In genomic region chr17:2077040-2077439, GRCh38 we compare ENCODE assay signal across 1 cellular context.
TF ChIP-seq lines count a peak whose summit lies in the region.

No MANE protein-coding gene starts in this region.

TF ChIP-seq in GM12878, 131 proteins besides CTCF, POLR2A, EP300 and RAD21:
- TF ChIP-seq CEBPB (IDR thresholded peaks at IDR 0.05; ENCODE audit: borderline replicate concordance in 1 of 2, low read depth in 2 of 2, low read length in 2 of 2) (no peak), ZSCAN29 (IDR thresholded peaks at IDR 0.05) (no peak), SMARCA5 (IDR thresholded peaks at IDR 0.05) (no peak), NKRF (conservative IDR thresholded peaks at IDR 0.05) (no peak), KLF5 (IDR thresholded peaks at IDR 0.05; ENCODE audit: partially characterized antibody) (no peak), PML (IDR thresholded peaks at IDR 0.05; ENCODE audit: low read length) (no peak), MEF2B (IDR thresholded peaks at IDR 0.05; ENCODE audit: partially characterized antibody, poor library complexity, severe bottlenecking) (no peak), IRF3 (IDR thresholded peaks at IDR 0.05) (no peak), ELK1 (IDR thresholded peaks at IDR 0.05; ENCODE audit: low read depth, low read length) (no peak), BCL3 (IDR thresholded peaks at IDR 0.05; ENCODE audit: borderline replicate concordance, insufficient read depth, low read depth, low read length, poor library complexity, severe bottlenecking) (no peak), NRF1 (conservative IDR thresholded peaks at IDR 0.05; ENCODE audit: low read depth, low read length) (no peak), CHD2 (IDR thresholded peaks at IDR 0.05; ENCODE audit: borderline replicate concordance, low read depth, low read length) (no peak), USF2 (IDR thresholded peaks at IDR 0.05; ENCODE audit: borderline replicate concordance, low read depth, low read length) (no peak), TAF1 (IDR thresholded peaks at IDR 0.05; ENCODE audit: borderline replicate concordance, low read depth, low read length) (no peak), ZBTB40 (IDR thresholded peaks at IDR 0.05; ENCODE audit: borderline replicate concordance) (no peak), TCF12 (IDR thresholded peaks at IDR 0.05; ENCODE audit: low read depth, low read length) (no peak), IKZF1 (conservative IDR thresholded peaks at IDR 0.05) (no peak), JUNB (IDR thresholded peaks at IDR 0.05) (no peak), ZBTB33 (IDR thresholded peaks at IDR 0.05) (no peak), SRF (IDR thresholded peaks at IDR 0.05; ENCODE audit: low read depth in 2 of 2, low read length in 2 of 2) (no peak)
